Comparison of ENCODE assay signal across 1 cellular context in the genomic region with DNA sequence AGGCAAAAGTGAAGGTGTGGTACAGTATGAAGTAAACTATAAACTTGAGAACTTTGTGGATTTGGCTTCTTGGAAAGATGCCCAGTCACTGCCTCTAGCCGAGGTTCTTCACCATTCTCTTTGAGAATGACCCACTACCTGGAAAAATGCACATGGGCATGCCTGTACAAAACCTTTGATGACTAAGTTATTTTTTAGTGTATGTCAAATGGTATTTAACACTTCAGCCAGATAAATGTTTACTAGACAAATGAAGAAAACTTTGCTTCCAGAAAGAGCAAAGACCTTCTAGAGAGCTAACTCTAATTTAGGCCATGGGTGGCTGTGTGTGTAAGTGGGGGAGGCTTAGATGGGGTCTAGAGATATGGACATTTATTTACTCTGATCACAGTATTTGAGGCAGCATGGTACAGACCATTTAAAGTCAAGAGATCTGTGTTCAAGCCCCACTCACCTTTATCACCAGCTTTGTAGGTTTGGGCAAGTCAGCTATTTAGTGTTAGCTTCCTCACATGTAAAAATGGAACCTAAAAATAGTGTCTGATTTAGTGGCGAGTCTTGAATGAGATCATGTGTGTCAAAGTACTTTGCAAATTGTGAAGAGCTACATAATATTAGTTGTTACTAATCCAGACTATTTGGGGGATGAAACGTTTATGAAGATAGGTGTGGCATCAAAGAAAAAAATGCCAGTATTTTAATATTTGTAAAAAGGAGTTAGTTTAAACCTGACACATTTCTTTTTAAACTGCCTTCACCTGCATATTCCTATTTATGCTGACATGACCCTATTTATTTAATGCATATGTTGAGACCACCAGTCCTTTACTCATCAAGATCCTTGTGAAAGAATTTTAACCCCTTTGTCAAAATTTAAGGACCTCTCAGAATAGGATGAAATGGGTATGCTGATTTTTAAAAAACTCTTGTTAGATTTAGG.
TF ChIP-seq lines count a peak whose summit lies in the region.

No MANE protein-coding gene starts in this region.

TF ChIP-seq in K562, 482 proteins besides CTCF, POLR2A, EP300 and RAD21 (continued from another document and continues in another):
- TF ChIP-seq, protein P1, sequence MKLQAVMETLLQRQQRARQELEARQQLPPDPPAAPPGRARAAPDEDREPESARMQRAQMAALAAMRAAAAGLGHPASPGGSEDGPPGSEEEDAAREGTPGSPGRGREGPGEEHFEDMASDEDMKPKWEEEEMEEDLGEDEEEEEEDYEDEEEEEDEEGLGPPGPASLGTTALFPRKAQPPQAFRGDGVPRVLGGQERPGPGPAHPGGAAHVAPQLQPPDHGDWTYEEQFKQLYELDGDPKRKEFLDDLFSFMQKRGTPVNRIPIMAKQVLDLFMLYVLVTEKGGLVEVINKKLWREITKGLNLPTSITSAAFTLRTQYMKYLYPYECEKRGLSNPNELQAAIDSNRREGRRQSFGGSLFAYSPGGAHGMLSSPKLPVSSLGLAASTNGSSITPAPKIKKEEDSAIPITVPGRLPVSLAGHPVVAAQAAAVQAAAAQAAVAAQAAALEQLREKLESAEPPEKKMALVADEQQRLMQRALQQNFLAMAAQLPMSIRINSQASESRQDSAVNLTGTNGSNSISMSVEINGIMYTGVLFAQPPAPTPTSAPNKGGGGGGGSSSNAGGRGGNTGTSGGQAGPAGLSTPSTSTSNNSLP (IDR thresholded peaks at IDR 0.05; ENCODE audit: borderline replicate concordance, low read depth, low read length): peak; percentile 24; the same call in 1 of the 2 replicates
- TF ChIP-seq SRSF9 (IDR thresholded peaks at IDR 0.05; ENCODE audit: borderline replicate concordance, low read depth, low read length) (no peak), HDAC1 (IDR thresholded peaks at IDR 0.05) (0 out of 4 replicates have a peak, but pooled peaks of 1 of the 2 experiments have one; percentile 8), MAFG (tag; conservative IDR thresholded peaks at IDR 0.05) (peak; percentile 76), RBM17 (IDR thresholded peaks at IDR 0.05; ENCODE audit: borderline replicate concordance, low read depth, low read length) (no peak), TCF7L2 (IDR thresholded peaks at IDR 0.05; ENCODE audit: low read depth, low read length) (no peak), JUN (IDR thresholded peaks at IDR 0.05; ENCODE audit: borderline replicate concordance, low read depth, low read length) (no peak), JUN (CRISPR knock-in tag; IDR thresholded peaks at IDR 0.05; ENCODE audit: borderline replicate concordance) (no peak), KDM5B (IDR thresholded peaks at IDR 0.05; ENCODE audit: insufficient replicate concordance, low read depth, low read length) (no peak), SUPT5H (IDR thresholded peaks at IDR 0.05) (no peak), ZNF143 (CRISPR knock-in tag; IDR thresholded peaks at IDR 0.05) (no peak), ZNF217 (CRISPR knock-in tag; IDR thresholded peaks at IDR 0.05) (no peak), ZNF184 (CRISPR knock-in tag; IDR thresholded peaks at IDR 0.05) (no peak), HMGN3 (IDR thresholded peaks at IDR 0.05; ENCODE audit: borderline replicate concordance, extremely low read depth, insufficient read length, low read depth, low read length) (no peak), GABPB2 (CRISPR knock-in tag; conservative IDR thresholded peaks at IDR 0.05) (no peak), L3MBTL2 (IDR thresholded peaks at IDR 0.05) (0 out of 2 replicates have a peak, but pooled peaks have one; percentile 23), TSC22D4 (tag; IDR thresholded peaks at IDR 0.05) (no peak), NCOA6 (IDR thresholded peaks at IDR 0.05) (no peak), ZNF830 (CRISPR knock-in tag; IDR thresholded peaks at IDR 0.05) (no peak), RBBP5 (IDR thresholded peaks at IDR 0.05; ENCODE audit: borderline replicate concordance, insufficient read depth, low read length, poor library complexity, severe bottlenecking) (no peak), SRSF3 (IDR thresholded peaks at IDR 0.05; ENCODE audit: insufficient read depth, low read length) (no peak), PHB (CRISPR knock-in tag; IDR thresholded peaks at IDR 0.05) (no peak), ZNF175 (CRISPR knock-in tag; IDR thresholded peaks at IDR 0.05; ENCODE audit: low read depth) (no peak), ETV6 (IDR thresholded peaks at IDR 0.05; ENCODE audit: borderline replicate concordance in 1 of 2, low read depth in 2 of 2, low read length in 1 of 2) (no peak), ETV6 (CRISPR knock-in tag; IDR thresholded peaks at IDR 0.05; ENCODE audit: borderline replicate concordance) (no peak), ZNF197 (CRISPR knock-in tag; IDR thresholded peaks at IDR 0.05; ENCODE audit: low read depth) (no peak), GTF2F1 (IDR thresholded peaks at IDR 0.05; ENCODE audit: low read depth, low read length) (no peak), SMARCE1 (IDR thresholded peaks at IDR 0.05) (peak; percentile 77), WHSC1 (IDR thresholded peaks at IDR 0.05; ENCODE audit: low read length) (no peak), SIX5 (IDR thresholded peaks at IDR 0.05; ENCODE audit: borderline replicate concordance in 1 of 2, insufficient read depth in 1 of 2, low read depth in 1 of 2, low read length in 2 of 2) (no peak), ZNF253 (CRISPR knock-in tag; conservative IDR thresholded peaks at IDR 0.05) (no peak), YY1 (IDR thresholded peaks at IDR 0.05; ENCODE audit: borderline replicate concordance in 1 of 3, control insufficient read depth in 1 of 3, extremely low read depth in 1 of 3, insufficient read depth in 3 of 3, insufficient read length in 1 of 3, insufficient replicate concordance in 2 of 3, low read depth in 1 of 3, low read length in 2 of 3) (no peak), HSF4 (CRISPR knock-in tag; IDR thresholded peaks at IDR 0.05; ENCODE audit: borderline replicate concordance) (no peak), NFIX (CRISPR knock-in tag; IDR thresholded peaks at IDR 0.05; ENCODE audit: low read depth) (no peak), TEAD4 (IDR thresholded peaks at IDR 0.05; ENCODE audit: low read length) (peak; percentile 13; the same call in 1 of the 2 replicates), TEAD4 (CRISPR knock-in tag; IDR thresholded peaks at IDR 0.05; ENCODE audit: borderline replicate concordance) (no peak), SAP30 (IDR thresholded peaks at IDR 0.05; ENCODE audit: borderline replicate concordance, insufficient read depth, low read depth, low read length, poor library complexity, severe bottlenecking) (no peak)
- TF ChIP-seq, protein P2, sequence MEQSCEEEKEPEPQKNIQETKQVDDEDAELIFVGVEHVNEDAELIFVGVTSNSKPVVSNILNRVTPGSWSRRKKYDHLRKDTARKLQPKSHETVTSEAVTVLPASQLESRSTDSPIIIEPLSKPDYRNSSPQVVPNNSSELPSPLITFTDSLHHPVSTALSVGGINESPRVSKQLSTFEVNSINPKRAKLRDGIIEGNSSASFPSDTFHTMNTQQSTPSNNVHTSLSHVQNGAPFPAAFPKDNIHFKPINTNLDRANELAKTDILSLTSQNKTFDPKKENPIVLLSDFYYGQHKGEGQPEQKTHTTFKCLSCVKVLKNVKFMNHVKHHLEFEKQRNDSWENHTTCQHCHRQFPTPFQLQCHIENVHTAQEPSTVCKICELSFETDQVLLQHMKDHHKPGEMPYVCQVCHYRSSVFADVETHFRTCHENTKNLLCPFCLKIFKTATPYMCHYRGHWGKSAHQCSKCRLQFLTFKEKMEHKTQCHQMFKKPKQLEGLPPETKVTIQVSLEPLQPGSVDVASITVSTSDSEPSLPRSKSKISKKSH (CRISPR knock-in tag; IDR thresholded peaks at IDR 0.05): no peak
- TF ChIP-seq, protein P3, sequence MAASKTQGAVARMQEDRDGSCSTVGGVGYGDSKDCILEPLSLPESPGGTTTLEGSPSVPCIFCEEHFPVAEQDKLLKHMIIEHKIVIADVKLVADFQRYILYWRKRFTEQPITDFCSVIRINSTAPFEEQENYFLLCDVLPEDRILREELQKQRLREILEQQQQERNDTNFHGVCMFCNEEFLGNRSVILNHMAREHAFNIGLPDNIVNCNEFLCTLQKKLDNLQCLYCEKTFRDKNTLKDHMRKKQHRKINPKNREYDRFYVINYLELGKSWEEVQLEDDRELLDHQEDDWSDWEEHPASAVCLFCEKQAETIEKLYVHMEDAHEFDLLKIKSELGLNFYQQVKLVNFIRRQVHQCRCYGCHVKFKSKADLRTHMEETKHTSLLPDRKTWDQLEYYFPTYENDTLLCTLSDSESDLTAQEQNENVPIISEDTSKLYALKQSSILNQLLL (CRISPR knock-in tag; IDR thresholded peaks at IDR 0.05; ENCODE audit: borderline replicate concordance): no peak
- TF ChIP-seq, protein P4, sequence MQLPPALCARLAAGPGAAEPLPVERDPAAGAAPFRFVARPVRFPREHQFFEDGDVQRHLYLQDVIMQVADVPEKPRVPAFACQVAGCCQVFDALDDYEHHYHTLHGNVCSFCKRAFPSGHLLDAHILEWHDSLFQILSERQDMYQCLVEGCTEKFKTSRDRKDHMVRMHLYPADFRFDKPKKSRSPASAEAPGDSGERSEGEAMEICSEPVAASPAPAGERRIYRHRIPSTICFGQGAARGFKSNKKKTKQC (CRISPR knock-in tag; IDR thresholded peaks at IDR 0.05): no peak
- TF ChIP-seq, protein P5, sequence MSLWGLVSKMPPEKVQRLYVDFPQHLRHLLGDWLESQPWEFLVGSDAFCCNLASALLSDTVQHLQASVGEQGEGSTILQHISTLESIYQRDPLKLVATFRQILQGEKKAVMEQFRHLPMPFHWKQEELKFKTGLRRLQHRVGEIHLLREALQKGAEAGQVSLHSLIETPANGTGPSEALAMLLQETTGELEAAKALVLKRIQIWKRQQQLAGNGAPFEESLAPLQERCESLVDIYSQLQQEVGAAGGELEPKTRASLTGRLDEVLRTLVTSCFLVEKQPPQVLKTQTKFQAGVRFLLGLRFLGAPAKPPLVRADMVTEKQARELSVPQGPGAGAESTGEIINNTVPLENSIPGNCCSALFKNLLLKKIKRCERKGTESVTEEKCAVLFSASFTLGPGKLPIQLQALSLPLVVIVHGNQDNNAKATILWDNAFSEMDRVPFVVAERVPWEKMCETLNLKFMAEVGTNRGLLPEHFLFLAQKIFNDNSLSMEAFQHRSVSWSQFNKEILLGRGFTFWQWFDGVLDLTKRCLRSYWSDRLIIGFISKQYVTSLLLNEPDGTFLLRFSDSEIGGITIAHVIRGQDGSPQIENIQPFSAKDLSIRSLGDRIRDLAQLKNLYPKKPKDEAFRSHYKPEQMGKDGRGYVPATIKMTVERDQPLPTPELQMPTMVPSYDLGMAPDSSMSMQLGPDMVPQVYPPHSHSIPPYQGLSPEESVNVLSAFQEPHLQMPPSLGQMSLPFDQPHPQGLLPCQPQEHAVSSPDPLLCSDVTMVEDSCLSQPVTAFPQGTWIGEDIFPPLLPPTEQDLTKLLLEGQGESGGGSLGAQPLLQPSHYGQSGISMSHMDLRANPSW (CRISPR knock-in tag; IDR thresholded peaks at IDR 0.05): no peak
- TF ChIP-seq, protein P6, sequence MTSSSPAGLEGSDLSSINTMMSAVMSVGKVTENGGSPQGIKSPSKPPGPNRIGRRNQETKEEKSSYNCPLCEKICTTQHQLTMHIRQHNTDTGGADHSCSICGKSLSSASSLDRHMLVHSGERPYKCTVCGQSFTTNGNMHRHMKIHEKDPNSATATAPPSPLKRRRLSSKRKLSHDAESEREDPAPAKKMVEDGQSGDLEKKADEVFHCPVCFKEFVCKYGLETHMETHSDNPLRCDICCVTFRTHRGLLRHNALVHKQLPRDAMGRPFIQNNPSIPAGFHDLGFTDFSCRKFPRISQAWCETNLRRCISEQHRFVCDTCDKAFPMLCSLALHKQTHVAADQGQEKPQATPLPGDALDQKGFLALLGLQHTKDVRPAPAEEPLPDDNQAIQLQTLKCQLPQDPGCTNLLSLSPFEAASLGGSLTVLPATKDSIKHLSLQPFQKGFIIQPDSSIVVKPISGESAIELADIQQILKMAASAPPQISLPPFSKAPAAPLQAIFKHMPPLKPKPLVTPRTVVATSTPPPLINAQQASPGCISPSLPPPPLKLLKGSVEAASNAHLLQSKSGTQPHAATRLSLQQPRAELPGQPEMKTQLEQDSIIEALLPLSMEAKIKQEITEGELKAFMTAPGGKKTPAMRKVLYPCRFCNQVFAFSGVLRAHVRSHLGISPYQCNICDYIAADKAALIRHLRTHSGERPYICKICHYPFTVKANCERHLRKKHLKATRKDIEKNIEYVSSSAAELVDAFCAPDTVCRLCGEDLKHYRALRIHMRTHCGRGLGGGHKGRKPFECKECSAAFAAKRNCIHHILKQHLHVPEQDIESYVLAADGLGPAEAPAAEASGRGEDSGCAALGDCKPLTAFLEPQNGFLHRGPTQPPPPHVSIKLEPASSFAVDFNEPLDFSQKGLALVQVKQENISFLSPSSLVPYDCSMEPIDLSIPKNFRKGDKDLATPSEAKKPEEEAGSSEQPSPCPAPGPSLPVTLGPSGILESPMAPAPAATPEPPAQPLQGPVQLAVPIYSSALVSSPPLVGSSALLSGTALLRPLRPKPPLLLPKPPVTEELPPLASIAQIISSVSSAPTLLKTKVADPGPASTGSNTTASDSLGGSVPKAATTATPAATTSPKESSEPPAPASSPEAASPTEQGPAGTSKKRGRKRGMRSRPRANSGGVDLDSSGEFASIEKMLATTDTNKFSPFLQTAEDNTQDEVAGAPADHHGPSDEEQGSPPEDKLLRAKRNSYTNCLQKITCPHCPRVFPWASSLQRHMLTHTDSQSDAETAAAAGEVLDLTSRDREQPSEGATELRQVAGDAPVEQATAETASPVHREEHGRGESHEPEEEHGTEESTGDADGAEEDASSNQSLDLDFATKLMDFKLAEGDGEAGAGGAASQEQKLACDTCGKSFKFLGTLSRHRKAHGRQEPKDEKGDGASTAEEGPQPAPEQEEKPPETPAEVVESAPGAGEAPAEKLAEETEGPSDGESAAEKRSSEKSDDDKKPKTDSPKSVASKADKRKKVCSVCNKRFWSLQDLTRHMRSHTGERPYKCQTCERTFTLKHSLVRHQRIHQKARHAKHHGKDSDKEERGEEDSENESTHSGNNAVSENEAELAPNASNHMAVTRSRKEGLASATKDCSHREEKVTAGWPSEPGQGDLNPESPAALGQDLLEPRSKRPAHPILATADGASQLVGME (CRISPR knock-in tag; IDR thresholded peaks at IDR 0.05): no peak
- TF ChIP-seq, protein P7, sequence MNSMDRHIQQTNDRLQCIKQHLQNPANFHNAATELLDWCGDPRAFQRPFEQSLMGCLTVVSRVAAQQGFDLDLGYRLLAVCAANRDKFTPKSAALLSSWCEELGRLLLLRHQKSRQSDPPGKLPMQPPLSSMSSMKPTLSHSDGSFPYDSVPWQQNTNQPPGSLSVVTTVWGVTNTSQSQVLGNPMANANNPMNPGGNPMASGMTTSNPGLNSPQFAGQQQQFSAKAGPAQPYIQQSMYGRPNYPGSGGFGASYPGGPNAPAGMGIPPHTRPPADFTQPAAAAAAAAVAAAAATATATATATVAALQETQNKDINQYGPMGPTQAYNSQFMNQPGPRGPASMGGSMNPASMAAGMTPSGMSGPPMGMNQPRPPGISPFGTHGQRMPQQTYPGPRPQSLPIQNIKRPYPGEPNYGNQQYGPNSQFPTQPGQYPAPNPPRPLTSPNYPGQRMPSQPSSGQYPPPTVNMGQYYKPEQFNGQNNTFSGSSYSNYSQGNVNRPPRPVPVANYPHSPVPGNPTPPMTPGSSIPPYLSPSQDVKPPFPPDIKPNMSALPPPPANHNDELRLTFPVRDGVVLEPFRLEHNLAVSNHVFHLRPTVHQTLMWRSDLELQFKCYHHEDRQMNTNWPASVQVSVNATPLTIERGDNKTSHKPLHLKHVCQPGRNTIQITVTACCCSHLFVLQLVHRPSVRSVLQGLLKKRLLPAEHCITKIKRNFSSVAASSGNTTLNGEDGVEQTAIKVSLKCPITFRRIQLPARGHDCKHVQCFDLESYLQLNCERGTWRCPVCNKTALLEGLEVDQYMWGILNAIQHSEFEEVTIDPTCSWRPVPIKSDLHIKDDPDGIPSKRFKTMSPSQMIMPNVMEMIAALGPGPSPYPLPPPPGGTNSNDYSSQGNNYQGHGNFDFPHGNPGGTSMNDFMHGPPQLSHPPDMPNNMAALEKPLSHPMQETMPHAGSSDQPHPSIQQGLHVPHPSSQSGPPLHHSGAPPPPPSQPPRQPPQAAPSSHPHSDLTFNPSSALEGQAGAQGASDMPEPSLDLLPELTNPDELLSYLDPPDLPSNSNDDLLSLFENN (IDR thresholded peaks at IDR 0.05; ENCODE audit: low read depth in 2 of 2, low read length in 2 of 2): no peak
